ENCODE assay signal across 8 cellular contexts in the genomic region with DNA sequence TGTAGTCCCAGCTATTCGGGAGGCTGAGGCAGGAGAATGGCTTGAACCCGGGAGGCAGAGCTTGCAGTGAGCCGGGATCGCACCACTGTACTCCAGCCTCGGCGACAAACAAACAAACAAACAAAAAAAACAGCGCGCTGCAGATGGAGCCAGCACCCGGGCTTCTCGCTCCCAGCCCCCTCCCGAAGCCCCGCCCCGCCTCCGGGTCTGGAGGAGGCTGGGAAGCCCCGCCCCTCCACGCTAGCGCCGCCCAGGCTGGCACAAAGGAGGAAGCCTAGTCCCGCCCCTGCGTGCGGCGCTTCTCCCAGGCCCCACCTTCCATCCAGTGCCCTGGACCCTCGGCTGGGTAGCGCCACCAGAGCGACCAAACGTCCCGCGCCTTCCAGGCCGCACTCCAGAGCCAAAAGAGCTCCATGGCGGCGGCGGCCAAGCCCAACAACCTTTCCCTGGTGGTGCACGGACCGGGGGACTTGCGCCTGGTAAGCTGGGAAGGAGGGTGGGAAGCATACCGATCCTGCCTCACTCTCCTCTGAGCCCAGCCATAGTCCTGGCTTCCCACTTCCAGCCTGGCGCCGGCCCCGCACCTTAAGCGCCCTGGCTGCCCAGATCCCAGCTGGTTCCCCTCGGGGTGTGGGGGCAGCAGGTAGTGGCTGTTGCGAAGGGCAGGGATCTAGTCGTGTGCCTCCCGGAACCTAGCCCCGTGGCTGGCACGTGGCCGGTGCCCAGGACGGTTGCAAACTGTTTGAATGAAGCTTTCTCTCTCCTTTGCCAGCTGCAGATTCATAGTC.
DNase-seq lines count a peak whose midpoint lies in the region; ATAC-seq and TF ChIP-seq lines count a peak whose summit lies in the region.

SORD (plus strand) TSS at position 325 of the 788 bp plus-strand sequence; CDS start at position 414, 89 bp downstream.

- ATAC-seq in GM18519 (IDR thresholded peaks at IDR 0.05; ENCODE audit: low FRiP score, unreplicated experiment) (peak; percentile 92), HG03045 (IDR thresholded peaks at IDR 0.05; ENCODE audit: unreplicated experiment) (peak; percentile 98)

- DNase-seq in NCI-H2107 treated with DMSO at 0.1 percent for 48 hours (lab: John Stamatoyannopoulos, UW; ENCODE audit: unreplicated experiment): peak; percentile 39
- DNase-seq in UCSD-AML1 (lab: John Stamatoyannopoulos, UW; ENCODE audit: unreplicated experiment): peak; percentile 93
- peak; percentile 72 for DNase-seq in brain microvascular endothelial cell
- peak; percentile 44 for DNase-seq in skeletal muscle cell (ENCODE audit: low read depth)

- no peak; the same call in 1 of the 2 replicates for TF ChIP-seq CTCF in 22Rv1 (IDR thresholded peaks at IDR 0.05)
- TF ChIP-seq CTCF in brain microvascular endothelial cell (IDR thresholded peaks at IDR 0.05; ENCODE audit: low read depth, low read length, missing control alignments): no peak

- H3K4me3 ChIP-seq in brain microvascular endothelial cell (ENCODE audit: low read depth, low read length) (peak within 1 kb of the TSS; percentile 88), iPS-11a (ENCODE audit: low read depth, low read length) (peak within 1 kb of the TSS; percentile 74), skeletal muscle cell (ENCODE audit: low read depth, low read length) (peak within 1 kb of the TSS; percentile 68)

- peaks cover 3% of the 10 kb centered on the region for H3K27me3 ChIP-seq in brain microvascular endothelial cell (replicated peaks)

- H3K36me3 ChIP-seq in brain microvascular endothelial cell (replicated peaks): no peaks in the 10 kb centered on the region

- in situ Hi-C loops in brain microvascular endothelial cell (cut with HindIII; ENCODE audit: low pct_ligation_motif_present, low sequenced_read_pairs): no loop called here

- H3K27ac ChIP-seq in 22Rv1 (peak within 1 kb of the TSS; percentile 70), brain microvascular endothelial cell (peak within 1 kb of the TSS; percentile 0)

Comparison
In these comparisons a context has a peak if more than half of its experiments do, and no peak if none do; other contexts are left out.
1. Peak in every context shown above with its lines: DNase-seq, ATAC-seq, H3K4me3 ChIP-seq and H3K27ac ChIP-seq.
2. DNase-seq: peak in every context shown above with its lines; median percentile 93 in UCSD-AML1; 72 in brain microvascular endothelial cell; 44 in skeletal muscle cell; 39 in NCI-H2107 treated with DMSO at 0.1 percent for 48 hours.